9 cellular contexts compared by ENCODE assay signal in the genomic region with DNA sequence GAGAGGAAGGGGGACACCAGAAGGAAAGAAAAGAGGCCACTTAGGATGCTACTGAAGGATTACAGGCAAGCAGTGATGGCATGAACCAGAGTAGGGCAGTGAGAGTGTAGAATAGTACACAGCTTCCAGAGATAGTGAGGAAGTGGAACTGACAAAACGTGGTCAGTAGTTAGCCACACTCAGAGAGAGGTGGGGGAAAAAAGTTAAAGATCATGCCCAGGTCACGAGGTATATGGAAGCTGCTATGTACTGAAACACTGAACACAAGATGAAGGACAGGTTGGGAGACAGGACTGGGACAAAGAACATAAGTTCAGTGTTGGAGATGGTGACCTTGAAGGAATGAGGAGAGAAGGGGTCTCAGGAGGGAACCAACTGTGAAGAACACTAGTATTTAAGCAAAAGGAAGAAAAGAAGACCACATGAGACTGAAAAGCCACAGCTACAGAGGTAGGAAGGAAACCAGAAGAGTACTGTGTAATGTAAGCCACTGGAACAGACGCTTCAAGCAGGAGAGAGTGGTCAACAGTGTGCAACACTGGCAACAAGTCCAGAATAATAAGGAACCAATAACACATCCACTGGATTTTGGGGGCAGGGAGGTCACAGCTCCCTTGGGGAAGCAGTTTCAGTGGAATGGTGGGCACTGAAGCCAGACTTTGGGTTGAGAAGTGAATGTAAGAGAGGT. TPM values are rescaled to one million over a fixed set of nuclear protein-coding genes. Genes with fewer than 3 reads are reported as not detected.
A peak's percentile ranks its signal among the peaks of the same experiment; 100 is the strongest.
DNase-seq lines count a peak whose midpoint lies in the region; ATAC-seq and TF ChIP-seq lines count a peak whose summit lies in the region.
"Had no signal": no experiment of that assay in that cellular context is flagged by ENCODE, and none has a peak within 500 bp of the region (broad histone marks: within the 10 kb centered on the region; RNA-seq: fewer than 3 reads in every experiment).

No MANE protein-coding gene starts in this region.

- DNase-seq in left ventricle myocardium inferior (no peak), right atrium auricular region (ENCODE audit: low spot score) (no peak), WTC11 (ENCODE audit: low spot score) (no peak), upper lobe of right lung (no peak), NK-92 (lab: John Stamatoyannopoulos, UW; ENCODE audit: unreplicated experiment) (no peak), iPS-NIHi11 (ENCODE audit: low spot score) (no peak)
- no peak for DNase-seq in activated naive CD4-positive, alpha-beta T cell treated with anti-CD3 and anti-CD28 coated beads, Interleukin-2, amount 50 U/mL, for 16 hours
- DNase-seq: CD4-positive, alpha-beta memory T cell had no signal

- no peaks in the 10 kb centered on the region for H3K9me3 ChIP-seq in left ventricle myocardium inferior (replicated peaks)
- H3K9me3 ChIP-seq in right atrium auricular region: no peaks in the 10 kb centered on the region
- no peaks in the 10 kb centered on the region for H3K9me3 ChIP-seq in upper lobe of right lung

- no peaks in the 10 kb centered on the region for H3K27me3 ChIP-seq in left ventricle myocardium inferior (ENCODE audit: low read depth)
- H3K27me3 ChIP-seq in right atrium auricular region: no peaks in the 10 kb centered on the region
- H3K27me3 ChIP-seq in upper lobe of right lung: no peaks in the 10 kb centered on the region

- TF ChIP-seq CTCF in left ventricle myocardium inferior (IDR thresholded peaks at IDR 0.05; ENCODE audit: borderline replicate concordance): no peak
- TF ChIP-seq CTCF in right atrium auricular region (IDR thresholded peaks at IDR 0.05): no peak
- TF ChIP-seq CTCF in WTC11 (IDR thresholded peaks at IDR 0.05): no peak
- TF ChIP-seq CTCF in upper lobe of right lung (IDR thresholded peaks at IDR 0.05): no peak

- H3K4me3 ChIP-seq in left ventricle myocardium inferior: no peak overlapping the region
- no peak overlapping the region for H3K4me3 ChIP-seq in right atrium auricular region
- H3K4me3 ChIP-seq in upper lobe of right lung: no peak overlapping the region

- H3K9me3 Mint-ChIP-seq in WTC11: no peaks in the 10 kb centered on the region
- H3K9me3 Mint-ChIP-seq: CD4-positive, alpha-beta memory T cell had no signal

- H3K36me3 ChIP-seq in left ventricle myocardium inferior (peaks cover 13% of the 10 kb centered on the region), right atrium auricular region (no peaks in the 10 kb centered on the region), upper lobe of right lung (peaks cover 13% of the 10 kb centered on the region)

- H3K27me3 Mint-ChIP-seq in WTC11 (ENCODE audit: low read depth): no peaks in the 10 kb centered on the region
- H3K27me3 Mint-ChIP-seq: CD4-positive, alpha-beta memory T cell had no signal

- peaks cover 19% of the 10 kb centered on the region for H3K4me1 Mint-ChIP-seq in WTC11

- intact Hi-C loops in left ventricle myocardium inferior (cut with micrococcal nuclease): no loop called here
- intact Hi-C loops in upper lobe of right lung (cut with DNase I): no loop called here

- no peaks in the 10 kb centered on the region for H3K36me3 Mint-ChIP-seq in WTC11

- peak overlapping the region; percentile 47 for H3K27ac ChIP-seq in left ventricle myocardium inferior (replicated peaks)
- peak overlapping the region in 1 of 2 donors; percentile 18 for H3K27ac ChIP-seq in right atrium auricular region
- no peak overlapping the region for H3K27ac ChIP-seq in upper lobe of right lung

- H3K4me1 ChIP-seq in left ventricle myocardium inferior (peaks cover 52% of the 10 kb centered on the region), right atrium auricular region (peaks cover 0 to 13% of the 10 kb centered on the region in 2 donors), upper lobe of right lung (peaks cover 17% of the 10 kb centered on the region)

- peak overlapping the region; percentile 70 for H3K27ac Mint-ChIP-seq in WTC11

- CTCF ChIA-PET in WTC11 (lab: Charles Lee): interaction anchor here (1.6 kb wide), 1 partner anchor 23 kb away, joined by 7 read pairs; no protein-coding TSS in a partner anchor

- no peak overlapping the region for H3K4me3 Mint-ChIP-seq in WTC11
- H3K4me3 Mint-ChIP-seq: CD4-positive, alpha-beta memory T cell had no signal

- peak; percentile 86 for ATAC-seq in HG02938 (IDR thresholded peaks at IDR 0.05; ENCODE audit: unreplicated experiment)
- ATAC-seq in WTC11: no peak
- ATAC-seq in upper lobe of right lung: peak; percentile 74

- POLR2A ChIA-PET in WTC11 (lab: Charles Lee): no interaction called here

TF ChIP-seq in WTC11, 78 proteins besides CTCF, POLR2A, EP300 and RAD21:
- TF ChIP-seq CREB1 (CRISPR knock-in tag; IDR thresholded peaks at IDR 0.05) (no peak), RELA (CRISPR knock-in tag; IDR thresholded peaks at IDR 0.05; ENCODE audit: borderline replicate concordance) (no peak)
- TF ChIP-seq, protein P1, sequence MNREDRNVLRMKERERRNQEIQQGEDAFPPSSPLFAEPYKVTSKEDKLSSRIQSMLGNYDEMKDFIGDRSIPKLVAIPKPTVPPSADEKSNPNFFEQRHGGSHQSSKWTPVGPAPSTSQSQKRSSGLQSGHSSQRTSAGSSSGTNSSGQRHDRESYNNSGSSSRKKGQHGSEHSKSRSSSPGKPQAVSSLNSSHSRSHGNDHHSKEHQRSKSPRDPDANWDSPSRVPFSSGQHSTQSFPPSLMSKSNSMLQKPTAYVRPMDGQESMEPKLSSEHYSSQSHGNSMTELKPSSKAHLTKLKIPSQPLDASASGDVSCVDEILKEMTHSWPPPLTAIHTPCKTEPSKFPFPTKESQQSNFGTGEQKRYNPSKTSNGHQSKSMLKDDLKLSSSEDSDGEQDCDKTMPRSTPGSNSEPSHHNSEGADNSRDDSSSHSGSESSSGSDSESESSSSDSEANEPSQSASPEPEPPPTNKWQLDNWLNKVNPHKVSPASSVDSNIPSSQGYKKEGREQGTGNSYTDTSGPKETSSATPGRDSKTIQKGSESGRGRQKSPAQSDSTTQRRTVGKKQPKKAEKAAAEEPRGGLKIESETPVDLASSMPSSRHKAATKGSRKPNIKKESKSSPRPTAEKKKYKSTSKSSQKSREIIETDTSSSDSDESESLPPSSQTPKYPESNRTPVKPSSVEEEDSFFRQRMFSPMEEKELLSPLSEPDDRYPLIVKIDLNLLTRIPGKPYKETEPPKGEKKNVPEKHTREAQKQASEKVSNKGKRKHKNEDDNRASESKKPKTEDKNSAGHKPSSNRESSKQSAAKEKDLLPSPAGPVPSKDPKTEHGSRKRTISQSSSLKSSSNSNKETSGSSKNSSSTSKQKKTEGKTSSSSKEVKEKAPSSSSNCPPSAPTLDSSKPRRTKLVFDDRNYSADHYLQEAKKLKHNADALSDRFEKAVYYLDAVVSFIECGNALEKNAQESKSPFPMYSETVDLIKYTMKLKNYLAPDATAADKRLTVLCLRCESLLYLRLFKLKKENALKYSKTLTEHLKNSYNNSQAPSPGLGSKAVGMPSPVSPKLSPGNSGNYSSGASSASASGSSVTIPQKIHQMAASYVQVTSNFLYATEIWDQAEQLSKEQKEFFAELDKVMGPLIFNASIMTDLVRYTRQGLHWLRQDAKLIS (CRISPR knock-in tag; IDR thresholded peaks at IDR 0.05; ENCODE audit: borderline replicate concordance): no peak
- TF ChIP-seq, protein P2, sequence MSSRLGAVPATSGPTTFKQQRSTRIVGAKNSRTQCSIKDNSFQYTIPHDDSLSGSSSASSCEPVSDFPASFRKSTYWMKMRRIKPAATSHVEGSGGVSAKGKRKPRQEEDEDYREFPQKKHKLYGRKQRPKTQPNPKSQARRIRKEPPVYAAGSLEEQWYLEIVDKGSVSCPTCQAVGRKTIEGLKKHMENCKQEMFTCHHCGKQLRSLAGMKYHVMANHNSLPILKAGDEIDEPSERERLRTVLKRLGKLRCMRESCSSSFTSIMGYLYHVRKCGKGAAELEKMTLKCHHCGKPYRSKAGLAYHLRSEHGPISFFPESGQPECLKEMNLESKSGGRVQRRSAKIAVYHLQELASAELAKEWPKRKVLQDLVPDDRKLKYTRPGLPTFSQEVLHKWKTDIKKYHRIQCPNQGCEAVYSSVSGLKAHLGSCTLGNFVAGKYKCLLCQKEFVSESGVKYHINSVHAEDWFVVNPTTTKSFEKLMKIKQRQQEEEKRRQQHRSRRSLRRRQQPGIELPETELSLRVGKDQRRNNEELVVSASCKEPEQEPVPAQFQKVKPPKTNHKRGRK (CRISPR knock-in tag; IDR thresholded peaks at IDR 0.05; ENCODE audit: borderline replicate concordance): no peak

RNA-seq across cellular contexts. Expression of a gene that starts 45.5 kb away (rescaled TPM):
- total RNA-seq in left ventricle myocardium inferior: 21.0 TPM
- 10 to 100 TPM; 28.8 to 29.1 TPM for total RNA-seq in right atrium auricular region
- total RNA-seq in WTC11 (2021): 20.5 to 24.4 TPM (median 23.9 TPM) in 3 replicates
- total RNA-seq in upper lobe of right lung: 52.1 TPM
